Comparison of ENCODE assay signal across 1 cellular context in genomic region chr17:7015587-7016020, GRCh38.
TF ChIP-seq lines count a peak whose summit lies in the region.

No MANE protein-coding gene starts in this region.

TF ChIP-seq in K562, 482 proteins besides CTCF, POLR2A, EP300 and RAD21 (continued from another document and continues in another):
- no peak for TF ChIP-seq TRIM25 (IDR thresholded peaks at IDR 0.05; ENCODE audit: borderline replicate concordance)
- peak; percentile 60; the same call in 1 of the 2 replicates for TF ChIP-seq CREM (IDR thresholded peaks at IDR 0.05; ENCODE audit: low read depth)
- no peak for TF ChIP-seq ZNF311 (CRISPR knock-in tag; IDR thresholded peaks at IDR 0.05)
- no peak for TF ChIP-seq MAX (CRISPR knock-in tag; IDR thresholded peaks at IDR 0.05)
- peak; percentile 73; the same call in 1 of the 2 replicates for TF ChIP-seq VEZF1 (CRISPR knock-in tag; IDR thresholded peaks at IDR 0.05)
- TF ChIP-seq RBM15 (IDR thresholded peaks at IDR 0.05; ENCODE audit: insufficient read depth, low read length) = no peak
- no peak for TF ChIP-seq AFF4 (CRISPR knock-in tag; IDR thresholded peaks at IDR 0.05)
- no peak for TF ChIP-seq ZBTB5 (IDR thresholded peaks at IDR 0.05)
- no peak for TF ChIP-seq MNT (conservative IDR thresholded peaks at IDR 0.05)
- no peak for TF ChIP-seq RBM17 (IDR thresholded peaks at IDR 0.05; ENCODE audit: borderline replicate concordance, low read depth, low read length)
- no peak for TF ChIP-seq ZNF398 (CRISPR knock-in tag; IDR thresholded peaks at IDR 0.05)
- TF ChIP-seq TFAP4 (CRISPR knock-in tag; IDR thresholded peaks at IDR 0.05; ENCODE audit: borderline replicate concordance) = peak; percentile 81
- no peak for TF ChIP-seq ZNF12 (CRISPR knock-in tag; IDR thresholded peaks at IDR 0.05)
- no peak for TF ChIP-seq THRA (IDR thresholded peaks at IDR 0.05)
- TF ChIP-seq MTA1 (IDR thresholded peaks at IDR 0.05; ENCODE audit: borderline replicate concordance) = no peak
- no peak for TF ChIP-seq HNRNPH1 (optimal IDR thresholded peaks at IDR 0.05; ENCODE audit: low read depth, low read length)
- no peak for TF ChIP-seq MXD1 (CRISPR knock-in tag; IDR thresholded peaks at IDR 0.05; ENCODE audit: borderline replicate concordance, poor library complexity, severe bottlenecking)
- peak; percentile 25; the same call in 1 of the 2 replicates for TF ChIP-seq NFE2 (IDR thresholded peaks at IDR 0.05; ENCODE audit: low read depth)
- TF ChIP-seq NUFIP1 (IDR thresholded peaks at IDR 0.05; ENCODE audit: partially characterized antibody) = no peak
- TF ChIP-seq HNRNPUL1 (IDR thresholded peaks at IDR 0.05; ENCODE audit: low read length) = no peak
- TF ChIP-seq ZNF766 (CRISPR knock-in tag; conservative IDR thresholded peaks at IDR 0.05) = no peak
- TF ChIP-seq CREB3L1 (IDR thresholded peaks at IDR 0.05; ENCODE audit: borderline replicate concordance, low read depth) = no peak
- TF ChIP-seq ZNF274 (IDR thresholded peaks at IDR 0.05; ENCODE audit: borderline replicate concordance, low read depth, low read length) = no peak
- TF ChIP-seq TFAM (CRISPR knock-in tag; conservative IDR thresholded peaks at IDR 0.05) = no peak
- TF ChIP-seq ZNF583 (CRISPR knock-in tag; IDR thresholded peaks at IDR 0.05) = no peak
- TF ChIP-seq BCLAF1 (IDR thresholded peaks at IDR 0.05; ENCODE audit: borderline replicate concordance in 1 of 2, control insufficient read depth in 1 of 2, low read depth in 2 of 2, low read length in 1 of 2) = no peak
- 0 out of 4 replicates have a peak, but pooled peaks of 1 of the 2 experiments have one; percentile 35 for TF ChIP-seq RCOR1 (IDR thresholded peaks at IDR 0.05; ENCODE audit: borderline replicate concordance in 1 of 2, low read depth in 2 of 2, low read length in 2 of 2)
- TF ChIP-seq KDM1A (IDR thresholded peaks at IDR 0.05) = no peak
- no peak for TF ChIP-seq ELF4 (CRISPR knock-in tag; IDR thresholded peaks at IDR 0.05)
- no peak for TF ChIP-seq ZFP91 (CRISPR knock-in tag; IDR thresholded peaks at IDR 0.05)
- TF ChIP-seq BRD9 (IDR thresholded peaks at IDR 0.05; ENCODE audit: low read depth, partially characterized antibody) = no peak
- TF ChIP-seq ZFPM2 (CRISPR knock-in tag; IDR thresholded peaks at IDR 0.05) = no peak
- no peak for TF ChIP-seq HMG20A (CRISPR knock-in tag; conservative IDR thresholded peaks at IDR 0.05)
